In the genomic region with DNA sequence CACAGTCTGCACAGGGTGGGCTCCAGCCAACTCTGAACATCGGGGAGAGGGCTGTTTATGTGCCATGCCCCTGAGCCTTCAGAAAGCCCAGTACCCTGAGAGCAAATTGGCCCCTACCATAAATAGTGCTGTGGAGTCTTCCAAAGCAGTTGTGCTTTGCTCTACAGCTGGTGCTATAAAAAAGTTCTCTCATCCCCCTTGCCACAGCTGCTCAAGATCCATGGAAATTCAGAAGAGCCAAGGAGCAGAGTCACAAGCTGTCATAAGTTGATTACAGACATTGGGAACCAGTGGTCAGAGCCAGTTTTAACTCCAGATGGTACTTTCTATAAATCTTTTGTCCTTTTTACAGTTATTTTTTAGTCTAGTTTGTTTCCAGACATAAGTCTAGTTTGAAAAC, we compare ENCODE assay signal across 18 cellular contexts.
DNase-seq lines count a peak whose midpoint lies in the region; ATAC-seq and TF ChIP-seq lines count a peak whose summit lies in the region.
"Had no signal": no experiment of that assay in that cellular context is flagged by ENCODE, and none has a peak within 500 bp of the region (broad histone marks: within the 10 kb centered on the region; RNA-seq: fewer than 3 reads in every experiment).

No MANE protein-coding gene starts in this region.

- no peaks in the 10 kb centered on the region for H3K27me3 ChIP-seq in right atrium auricular region
- H3K27me3 ChIP-seq: BLaER1 had no signal

- H3K4me3 ChIP-seq in right atrium auricular region = no peak overlapping the region
- H3K4me3 ChIP-seq: BLaER1, HAP-1 had no signal

- H3K36me3 Mint-ChIP-seq in nephron (ENCODE audit: low read depth) (no peaks in the 10 kb centered on the region), type B pancreatic cell (no peaks in the 10 kb centered on the region)
- H3K36me3 Mint-ChIP-seq: CD4-positive, CD25-positive, alpha-beta regulatory T cell; CD8-positive, alpha-beta T cell had no signal

- H3K9me3 ChIP-seq in right atrium auricular region = no peaks in the 10 kb centered on the region
- H3K9me3 ChIP-seq: BLaER1, Caco-2, HAP-1 had no signal

- H3K4me1 ChIP-seq in right atrium auricular region = no peaks in the 10 kb centered on the region
- H3K4me1 ChIP-seq: Caco-2, HAP-1 had no signal

- no peak overlapping the region for H3K27ac ChIP-seq in right atrium auricular region
- H3K27ac ChIP-seq: 22Rv1, BLaER1, C4-2B had no signal

- TF ChIP-seq CTCF in right atrium auricular region (IDR thresholded peaks at IDR 0.05) = no peak
- TF ChIP-seq CTCF in nephron (IDR thresholded peaks at IDR 0.05; ENCODE audit: unreplicated experiment in 3 of 3) = no peak
- no peak for TF ChIP-seq CTCF in type B pancreatic cell (conservative IDR thresholded peaks at IDR 0.05)

- intact Hi-C loops in left ventricle myocardium superior (cut with micrococcal nuclease) = no loop called here

- no peak for ATAC-seq in left ventricle myocardium superior
- ATAC-seq: CD8-positive, alpha-beta T cell had no signal

- DNase-seq in right atrium auricular region (ENCODE audit: low spot score) (peak; percentile 9), left ventricle myocardium superior (no peak), type B pancreatic cell (ENCODE audit: extremely low spot score, unreplicated experiment) (peak; percentile 32), NCI-H748 treated with DMSO at 0.1 percent for 48 hours (lab: John Stamatoyannopoulos, UW) (no peak), OCI-M1 (lab: John Stamatoyannopoulos, UW) (no peak)
- DNase-seq: Caco-2; CD4-positive, CD25-positive, alpha-beta regulatory T cell; CD8-positive, alpha-beta T cell; DMS153; DND-41; GOT3; HFFc6 had no signal

- peaks cover 3% of the 10 kb centered on the region for H3K9me3 Mint-ChIP-seq in nephron
- peaks cover 5% of the 10 kb centered on the region for H3K9me3 Mint-ChIP-seq in type B pancreatic cell
- H3K9me3 Mint-ChIP-seq: CD8-positive, alpha-beta T cell had no signal

- H3K27ac Mint-ChIP-seq in nephron (peak overlapping the region; percentile 72 to 93 (median 75)), type B pancreatic cell (no peak overlapping the region)
- H3K27ac Mint-ChIP-seq: B cell; CD4-positive, CD25-positive, alpha-beta regulatory T cell; CD8-positive, alpha-beta T cell; HFFc6 had no signal

- H3K36me3 ChIP-seq in right atrium auricular region = no peaks in the 10 kb centered on the region
- H3K36me3 ChIP-seq: BLaER1, HAP-1 had no signal

- H3K27me3 Mint-ChIP-seq in nephron (ENCODE audit: low read depth) (peaks cover 34% of the 10 kb centered on the region), type B pancreatic cell (peaks cover 23% of the 10 kb centered on the region)

- peak overlapping the region in 1 of 3 experiments; percentile 17 for H3K4me3 Mint-ChIP-seq in nephron
- no peak overlapping the region for H3K4me3 Mint-ChIP-seq in type B pancreatic cell
- H3K4me3 Mint-ChIP-seq: B cell; CD4-positive, CD25-positive, alpha-beta regulatory T cell; CD8-positive, alpha-beta T cell; HFFc6 had no signal

- peaks cover 40% of the 10 kb centered on the region for H3K4me1 Mint-ChIP-seq in nephron
- peaks cover 22% of the 10 kb centered on the region for H3K4me1 Mint-ChIP-seq in type B pancreatic cell (ENCODE audit: unreplicated experiment)
- H3K4me1 Mint-ChIP-seq: B cell; CD4-positive, CD25-positive, alpha-beta regulatory T cell had no signal

Comparison
In these comparisons a context has a peak if more than half of its experiments do, and no peak if none do; other contexts are left out.
1. DNase-seq: peak in right atrium auricular region (single experiment) and type B pancreatic cell (single experiment); none in left ventricle myocardium superior (single experiment), NCI-H748 treated with DMSO at 0.1 percent for 48 hours (single experiment) and OCI-M1 (single experiment).